12 cellular contexts compared by ENCODE assay signal in the genomic region with DNA sequence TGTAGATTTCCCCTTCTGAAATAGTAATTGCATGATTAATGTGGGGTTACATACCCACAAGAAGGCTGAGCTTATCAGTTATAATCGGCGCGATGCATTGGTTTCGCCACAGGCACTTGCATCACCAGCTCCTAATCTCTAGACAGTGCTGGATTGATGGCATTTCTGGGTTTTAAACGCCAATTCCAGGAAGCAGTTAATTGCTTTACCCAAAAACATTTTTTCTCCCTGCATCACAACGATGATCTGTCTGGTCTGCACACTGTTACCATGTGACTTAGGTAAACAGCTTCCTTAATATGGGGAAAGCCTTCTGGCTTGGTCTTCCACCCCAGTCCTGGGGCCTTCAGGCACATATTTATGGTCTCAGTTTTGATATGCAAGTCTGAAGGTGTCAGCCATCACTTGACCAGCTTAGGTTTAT.
DNase-seq lines count a peak whose midpoint lies in the region; ATAC-seq and TF ChIP-seq lines count a peak whose summit lies in the region.
"Had no signal": no experiment of that assay in that cellular context is flagged by ENCODE, and none has a peak within 500 bp of the region (broad histone marks: within the 10 kb centered on the region; RNA-seq: fewer than 3 reads in every experiment).

No MANE protein-coding gene starts in this region.

- no peaks in the 10 kb centered on the region for H3K4me1 ChIP-seq in body of pancreas
- H3K4me1 ChIP-seq in osteoblast (ENCODE audit: insufficient read depth, low read length) = peaks cover 55% of the 10 kb centered on the region

- no peak overlapping the region for H2AFZ ChIP-seq in osteoblast (ENCODE audit: low read length)

- peak overlapping the region in 2 of 4 donors; percentile 37 to 55 for H3K27ac ChIP-seq in body of pancreas
- H3K27ac ChIP-seq in osteoblast (ENCODE audit: low read depth, low read length) = peak overlapping the region; percentile 95
- H3K27ac ChIP-seq: ovary had no signal

- TF ChIP-seq POLR2A in body of pancreas (IDR thresholded peaks at IDR 0.05) = no peak

- H3K36me3 ChIP-seq in body of pancreas (replicated peaks in 1 of 2; ENCODE audit: insufficient read depth in 1 of 2, low read depth in 2 of 2) = no peaks in the 10 kb centered on the region
- no peaks in the 10 kb centered on the region for H3K36me3 ChIP-seq in osteoblast (ENCODE audit: insufficient read depth, low read length)
- H3K36me3 ChIP-seq: ovary had no signal

- no peak overlapping the region for H3K4me3 ChIP-seq in body of pancreas
- no peak overlapping the region for H3K4me3 ChIP-seq in osteoblast (ENCODE audit: insufficient read depth, low read length)
- H3K4me3 ChIP-seq: ovary had no signal

- no peaks in the 10 kb centered on the region for H4K20me1 ChIP-seq in osteoblast (ENCODE audit: insufficient read depth, low read length)

- no peaks in the 10 kb centered on the region for H3K27me3 ChIP-seq in body of pancreas
- no peaks in the 10 kb centered on the region for H3K27me3 ChIP-seq in osteoblast (ENCODE audit: insufficient read depth, low read length)
- H3K27me3 ChIP-seq: ovary had no signal

- TF ChIP-seq CTCF in body of pancreas (IDR thresholded peaks at IDR 0.05) (no peak), osteoblast (IDR thresholded peaks at IDR 0.05; ENCODE audit: extremely low read depth, low read depth, low read length) (no peak)

- ATAC-seq in body of pancreas = peak; percentile 79
- no peak for ATAC-seq in GM19351 (IDR thresholded peaks at IDR 0.05; ENCODE audit: unreplicated experiment)
- ATAC-seq in HG02884 (IDR thresholded peaks at IDR 0.05; ENCODE audit: unreplicated experiment) = no peak

- H3K9me3 ChIP-seq in body of pancreas = no peaks in the 10 kb centered on the region
- H3K9me3 ChIP-seq in osteoblast (ENCODE audit: low read depth, low read length) = no peaks in the 10 kb centered on the region
- H3K9me3 ChIP-seq: ovary had no signal

- H3K4me2 ChIP-seq in osteoblast (ENCODE audit: insufficient read depth, low read length) = peak overlapping the region; percentile 31

- 50 to 54% methylated on average over 6 of the region's 6 CpGs for WGBS in body of pancreas, 2 donors

- no peaks in the 10 kb centered on the region for H3K79me2 ChIP-seq in osteoblast (ENCODE audit: insufficient read depth, low read length)

- intact Hi-C loops in body of pancreas (cut with DNase I) = no loop called here

- DNase-seq in SKM-1 treated with dmso at 0.1 percent for 144 hours (lab: John Stamatoyannopoulos, UW; ENCODE audit: unreplicated experiment) (peak; percentile 32), SKM-1 (lab: John Stamatoyannopoulos, UW; ENCODE audit: unreplicated experiment) (no peak), OCI-M1 (lab: John Stamatoyannopoulos, UW) (peak; percentile 88), body of pancreas (peak in 3 of 4 donors; percentile 21 to 55 (median 34)), osteoblast (ENCODE audit: insufficient read length, low spot score, missing footprints) (peak; percentile 89), GM19240 (ENCODE audit: insufficient read length, low spot score) (no peak)
- DNase-seq: 8988T; NCI-H446 treated with DMSO at 0.1 percent for 48 hours; ovary; stimulated activated naive CD4-positive, alpha-beta T cell treated with Interleukin-2 at 50 U/mL for 16 hours had no signal

Comparison
In these comparisons a context has a peak if more than half of its experiments do, and no peak if none do; other contexts are left out.
1. DNase-seq: peak in SKM-1 treated with dmso at 0.1 percent for 144 hours (single experiment), OCI-M1 (single experiment), body of pancreas (3 of 4) and osteoblast (single experiment); none in SKM-1 (single experiment) and GM19240 (single experiment).